Comparison of ENCODE assay signal across 27 cellular contexts in genomic region chr6:95515975-95516374, GRCh38.
"Had no signal": no experiment of that assay in that cellular context is flagged by ENCODE, and none has a peak within 500 bp of the region (broad histone marks: within the 10 kb centered on the region; RNA-seq: fewer than 3 reads in every experiment).

No MANE protein-coding gene starts in this region.

- H3K9me3 Mint-ChIP-seq: activated CD4-positive, alpha-beta memory T cell treated with anti-CD3 and anti-CD28 coated beads, Interleukin-2, amount 10 ng/mL, durations not matched to agents 7 days and 5 days; activated naive CD4-positive, alpha-beta T cell treated with anti-CD3 and anti-CD28 coated beads, Interleukin-2, amount 50 U/mL, for 24 hours; mesothelial cell of epicardium; naive thymus-derived CD8-positive, alpha-beta T cell; neural progenitor cell; T-helper 1 cell treated with Interleukin-12 subunit alpha and Interleukin-12 subunit beta and Interleukin-4 antibody, amounts not matched to agents 30 μg/mL and 1 μg/mL, for 36 hours; type B pancreatic cell had no signal

- H3K27me3 Mint-ChIP-seq: activated CD4-positive, alpha-beta memory T cell treated with anti-CD3 and anti-CD28 coated beads, Interleukin-2, amount 10 ng/mL, durations not matched to agents 7 days and 5 days; activated CD8-positive, alpha-beta memory T cell treated with anti-CD3 and anti-CD28 coated beads, Interleukin-2, amount 10 ng/mL, durations not matched to agents 7 days and 5 days; stimulated activated naive B cell treated with anti-CD40 and anti-IgM and Interleukin-4, amounts not matched to agents 10 μg/mL and 1 μg/mL and 100 μg/mL, for 72 hours; type B pancreatic cell had no signal

- H3K4me3 ChIP-seq: heart left ventricle, left ventricle myocardium inferior, neural progenitor cell, sigmoid colon, smooth muscle cell, vagina had no signal

- H3K9me3 ChIP-seq: heart left ventricle, left ventricle myocardium inferior, sigmoid colon, vagina had no signal

- H3K27ac Mint-ChIP-seq: activated CD4-positive, alpha-beta memory T cell treated with anti-CD3 and anti-CD28 coated beads, Interleukin-2, amount 10 ng/mL, durations not matched to agents 7 days and 5 days; activated CD8-positive, alpha-beta memory T cell treated with anti-CD3 and anti-CD28 coated beads, Interleukin-2, amount 10 ng/mL, durations not matched to agents 7 days and 5 days; activated naive CD4-positive, alpha-beta T cell treated with anti-CD3 and anti-CD28 coated beads, Interleukin-2, amount 50 U/mL, for 24 hours; mesothelial cell of epicardium; naive thymus-derived CD8-positive, alpha-beta T cell; neural progenitor cell; stimulated activated naive B cell treated with anti-CD40 and anti-IgM and Interleukin-4, amounts not matched to agents 10 μg/mL and 1 μg/mL and 100 μg/mL, for 72 hours; T-helper 1 cell treated with Interleukin-12 subunit alpha and Interleukin-12 subunit beta and Interleukin-4 antibody, amounts not matched to agents 30 μg/mL and 1 μg/mL, for 36 hours; type B pancreatic cell had no signal

- H3K9ac ChIP-seq: neural progenitor cell had no signal

- H3K4me1 Mint-ChIP-seq: activated CD4-positive, alpha-beta memory T cell treated with anti-CD3 and anti-CD28 coated beads, Interleukin-2, amount 10 ng/mL, durations not matched to agents 7 days and 5 days; activated CD8-positive, alpha-beta memory T cell treated with anti-CD3 and anti-CD28 coated beads, Interleukin-2, amount 10 ng/mL, durations not matched to agents 7 days and 5 days; activated naive CD4-positive, alpha-beta T cell treated with anti-CD3 and anti-CD28 coated beads, Interleukin-2, amount 50 U/mL, for 24 hours; mesothelial cell of epicardium; naive thymus-derived CD8-positive, alpha-beta T cell; stimulated activated naive B cell treated with anti-CD40 and anti-IgM and Interleukin-4, amounts not matched to agents 10 μg/mL and 1 μg/mL and 100 μg/mL, for 72 hours had no signal

- H3K4me1 ChIP-seq: heart left ventricle, left ventricle myocardium inferior, neural progenitor cell, sigmoid colon, vagina had no signal

- H2AFZ ChIP-seq: neural progenitor cell had no signal

- H3K27ac ChIP-seq: brain microvascular endothelial cell, epithelial cell of prostate, heart left ventricle, left ventricle myocardium inferior, neural progenitor cell, sigmoid colon, vagina had no signal

- H3K36me3 ChIP-seq: brain microvascular endothelial cell, heart left ventricle, left ventricle myocardium inferior, neural progenitor cell, sigmoid colon, vagina had no signal

- H3K4me3 Mint-ChIP-seq: activated CD4-positive, alpha-beta memory T cell treated with anti-CD3 and anti-CD28 coated beads, Interleukin-2, amount 10 ng/mL, durations not matched to agents 7 days and 5 days; activated CD8-positive, alpha-beta memory T cell treated with anti-CD3 and anti-CD28 coated beads, Interleukin-2, amount 10 ng/mL, durations not matched to agents 7 days and 5 days; activated naive CD4-positive, alpha-beta T cell treated with anti-CD3 and anti-CD28 coated beads, Interleukin-2, amount 50 U/mL, for 24 hours; mesothelial cell of epicardium; naive thymus-derived CD8-positive, alpha-beta T cell; neural progenitor cell; stimulated activated naive B cell treated with anti-CD40 and anti-IgM and Interleukin-4, amounts not matched to agents 10 μg/mL and 1 μg/mL and 100 μg/mL, for 72 hours; T-helper 1 cell treated with Interleukin-12 subunit alpha and Interleukin-12 subunit beta and Interleukin-4 antibody, amounts not matched to agents 30 μg/mL and 1 μg/mL, for 36 hours; type B pancreatic cell had no signal

- H3K27me3 ChIP-seq: brain microvascular endothelial cell, heart left ventricle, neural progenitor cell, sigmoid colon, vagina had no signal

- H3K4me2 ChIP-seq: neural progenitor cell, smooth muscle cell had no signal

- DNase-seq: activated CD4-positive, alpha-beta memory T cell treated with anti-CD3 and anti-CD28 coated beads, Interleukin-2, amount 10 ng/mL, durations not matched to agents 7 days and 5 days; activated CD4-positive, alpha-beta T cell treated with anti-CD3 and anti-CD28 coated beads for 4 hours; activated CD4-positive, CD25-positive, alpha-beta regulatory T cell; activated CD8-positive, alpha-beta memory T cell treated with anti-CD3 and anti-CD28 coated beads, Interleukin-2, amount 10 ng/mL, durations not matched to agents 7 days and 5 days; activated gamma-delta T cell; activated T-cell treated with anti-CD3 and anti-CD28 coated beads for 4 hours; aorta; brain microvascular endothelial cell; central memory CD4-positive, alpha-beta T cell; dermis blood vessel endothelial cell; heart left ventricle; left ventricle myocardium inferior; naive thymus-derived CD8-positive, alpha-beta T cell; posterior cingulate gyrus; sigmoid colon; stimulated activated CD4-positive, alpha-beta T cell treated with anti-CD3 and anti-CD28 coated beads, Interleukin-2, amount 100 ng/mL, for 48 hours; stimulated activated CD8-positive, alpha-beta memory T cell treated with anti-CD3 and anti-CD28 coated beads, Interleukin-4, amount 100 ng/mL, for 48 hours; stimulated activated naive B cell treated with anti-CD40 and anti-IgM and Interleukin-4, amounts not matched to agents 10 μg/mL and 1 μg/mL and 100 μg/mL, for 72 hours; T1000 had no signal

- H3K36me3 Mint-ChIP-seq: activated CD8-positive, alpha-beta memory T cell treated with anti-CD3 and anti-CD28 coated beads, Interleukin-2, amount 10 ng/mL, durations not matched to agents 7 days and 5 days; activated naive CD4-positive, alpha-beta T cell treated with anti-CD3 and anti-CD28 coated beads, Interleukin-2, amount 50 U/mL, for 24 hours; mesothelial cell of epicardium; naive thymus-derived CD8-positive, alpha-beta T cell; neural progenitor cell; stimulated activated naive B cell treated with anti-CD40 and anti-IgM and Interleukin-4, amounts not matched to agents 10 μg/mL and 1 μg/mL and 100 μg/mL, for 72 hours; type B pancreatic cell had no signal
